In the genomic region with DNA sequence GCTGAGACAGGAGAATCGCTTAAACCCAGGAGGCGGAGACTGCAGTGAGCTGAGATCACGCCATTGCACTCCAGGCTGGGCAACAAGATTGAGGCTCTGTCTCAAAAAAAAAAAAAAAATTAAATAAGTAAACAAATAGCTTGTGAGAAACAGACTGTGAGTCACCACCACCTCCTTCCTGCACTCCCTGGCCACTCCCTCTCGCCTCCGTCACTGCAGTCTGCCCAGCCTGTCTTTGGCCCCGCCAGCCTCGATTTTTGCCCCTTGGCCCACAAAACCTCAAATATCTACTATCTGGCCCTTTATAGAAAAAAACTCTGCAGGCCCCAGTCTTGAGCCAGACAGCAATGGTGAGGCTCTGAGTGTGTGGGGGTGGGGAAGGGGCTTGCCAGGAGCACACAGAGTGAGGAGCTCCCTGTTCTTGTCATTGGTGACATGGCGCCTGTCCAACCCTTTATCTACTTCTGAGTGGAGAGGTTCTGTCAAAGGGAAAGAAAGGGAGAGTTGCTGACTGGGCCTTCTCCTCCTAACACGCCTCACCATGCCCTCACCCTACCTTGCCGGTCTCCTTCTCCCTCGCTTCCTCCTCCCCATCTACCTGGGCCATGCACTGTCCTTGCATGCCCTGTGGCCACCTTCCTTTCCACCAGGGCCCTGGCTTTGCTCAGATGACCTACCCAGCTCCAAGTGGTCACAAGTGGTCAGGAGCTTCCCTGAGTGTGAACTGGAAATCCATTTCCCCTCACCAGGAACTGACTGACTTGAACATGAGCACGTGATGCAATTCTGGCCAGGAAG, we compare ENCODE assay signal across 8 cellular contexts. TPM values are rescaled to one million over a fixed set of nuclear protein-coding genes. Genes with fewer than 3 reads are reported as not detected.
DNase-seq lines count a peak whose midpoint lies in the region; ATAC-seq and TF ChIP-seq lines count a peak whose summit lies in the region.

No MANE protein-coding gene starts in this region.

- peaks cover 0 to 12% of the 10 kb centered on the region in 2 donors for H3K4me1 ChIP-seq in gastrocnemius medialis

- no peak overlapping the region for H3K4me3 ChIP-seq in gastrocnemius medialis

- H3K27me3 ChIP-seq in gastrocnemius medialis: no peaks in the 10 kb centered on the region

- peak; percentile 32 to 65 for ATAC-seq in gastrocnemius medialis
- ATAC-seq in HG02588 (IDR thresholded peaks at IDR 0.05; ENCODE audit: unreplicated experiment): no peak

- peak overlapping the region; percentile 32 to 61 (median 44) for H3K27ac ChIP-seq in gastrocnemius medialis

- in situ Hi-C loops in gastrocnemius medialis (cut with MboI; ENCODE audit: low sequenced_read_pairs in 4 of 4): no loop called here

- H3K9me3 ChIP-seq in gastrocnemius medialis: no peaks in the 10 kb centered on the region

- peak; percentile 48 for DNase-seq in NCI-H2029 (lab: John Stamatoyannopoulos, UW)
- no peak for DNase-seq in NCI-H2029 treated with DMSO at 0.1 percent for 48 hours (lab: John Stamatoyannopoulos, UW)
- DNase-seq in activated CD4-positive, alpha-beta T cell treated with anti-CD3 and anti-CD28 coated beads for 48 hours: peak; percentile 32
- DNase-seq in foreskin melanocyte: peak; percentile 36
- DNase-seq in gastrocnemius medialis: peak; percentile 29 to 55
- DNase-seq in DMS79 (lab: John Stamatoyannopoulos, UW): no peak
- no peak for DNase-seq in GM19240 (ENCODE audit: insufficient read length, low spot score)

- peaks cover 0 to 6% of the 10 kb centered on the region in 2 donors for H3K36me3 ChIP-seq in gastrocnemius medialis

- TF ChIP-seq CTCF in gastrocnemius medialis (IDR thresholded peaks at IDR 0.05 in 4 of 5, conservative IDR thresholded peaks at IDR 0.05 in 1 of 5): no peak

- no peak for TF ChIP-seq POLR2A in gastrocnemius medialis (IDR thresholded peaks at IDR 0.05)

- intact Hi-C loops in gastrocnemius medialis (cut with DNase I; ENCODE audit: low total_unique reads): no loop called here

RNA-seq across cellular contexts. Expression of gene LGMN, which starts 22.1 kb away (rescaled TPM):
- total RNA-seq in gastrocnemius medialis: 10 to 100 TPM; 53.5 to 78.5 (median 62.8) TPM

Comparison
In these comparisons a context has a peak if more than half of its experiments do, and no peak if none do; other contexts are left out.
1. DNase-seq: peak in NCI-H2029 (single experiment), activated CD4-positive, alpha-beta T cell treated with anti-CD3 and anti-CD28 coated beads for 48 hours (single experiment), foreskin melanocyte (single experiment) and gastrocnemius medialis (2 of 2); none in NCI-H2029 treated with DMSO at 0.1 percent for 48 hours (single experiment), DMS79 (single experiment) and GM19240 (single experiment).